Comparison of ENCODE assay signal across 1 cellular context in the genomic region with DNA sequence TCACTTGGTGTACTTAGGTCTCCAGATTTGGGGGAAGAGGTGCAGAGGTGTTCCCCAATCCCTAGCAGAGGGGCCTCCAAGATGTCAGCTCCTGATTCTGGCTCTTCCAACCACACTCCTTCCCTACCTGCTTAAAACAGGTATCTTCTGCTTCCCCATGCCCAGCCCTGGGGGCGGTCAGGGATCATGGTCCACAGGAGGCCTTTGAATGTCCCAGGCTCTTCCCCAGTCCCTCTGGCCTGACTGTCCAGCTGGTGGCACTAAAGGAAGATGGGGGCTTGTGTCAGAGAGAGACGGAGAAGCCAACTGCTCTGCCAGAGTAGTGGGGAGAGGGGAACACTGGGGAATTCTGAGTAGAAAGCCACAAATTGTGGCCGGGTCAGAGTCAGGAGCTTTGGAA.
TF ChIP-seq lines count a peak whose summit lies in the region.

No MANE protein-coding gene starts in this region.

TF ChIP-seq in IMR-90, 13 proteins besides CTCF, POLR2A, EP300 and RAD21:
- TF ChIP-seq MXI1 (IDR thresholded peaks at IDR 0.05; ENCODE audit: borderline replicate concordance, low read depth, low read length), result no peak
- no peak for TF ChIP-seq FOS (IDR thresholded peaks at IDR 0.05; ENCODE audit: low read depth, low read length)
- no peak for TF ChIP-seq SMC3 (IDR thresholded peaks at IDR 0.05; ENCODE audit: low read depth, low read length)
- no peak for TF ChIP-seq CHD1 (IDR thresholded peaks at IDR 0.05; ENCODE audit: low read depth, low read length)
- TF ChIP-seq BHLHE40 (IDR thresholded peaks at IDR 0.05; ENCODE audit: low read depth, low read length), result no peak
- TF ChIP-seq RCOR1 (IDR thresholded peaks at IDR 0.05; ENCODE audit: insufficient replicate concordance, low read length), result no peak
- TF ChIP-seq, protein P1, sequence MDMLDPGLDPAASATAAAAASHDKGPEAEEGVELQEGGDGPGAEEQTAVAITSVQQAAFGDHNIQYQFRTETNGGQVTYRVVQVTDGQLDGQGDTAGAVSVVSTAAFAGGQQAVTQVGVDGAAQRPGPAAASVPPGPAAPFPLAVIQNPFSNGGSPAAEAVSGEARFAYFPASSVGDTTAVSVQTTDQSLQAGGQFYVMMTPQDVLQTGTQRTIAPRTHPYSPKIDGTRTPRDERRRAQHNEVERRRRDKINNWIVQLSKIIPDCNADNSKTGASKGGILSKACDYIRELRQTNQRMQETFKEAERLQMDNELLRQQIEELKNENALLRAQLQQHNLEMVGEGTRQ (IDR thresholded peaks at IDR 0.05; ENCODE audit: low read depth, low read length), result no peak
- no peak for TF ChIP-seq NFE2L2 (IDR thresholded peaks at IDR 0.05; ENCODE audit: low read depth, low read length)
- TF ChIP-seq CEBPB (IDR thresholded peaks at IDR 0.05; ENCODE audit: low read depth, low read length), result no peak
